Comparison of ENCODE assay signal across 13 cellular contexts in the genomic region with DNA sequence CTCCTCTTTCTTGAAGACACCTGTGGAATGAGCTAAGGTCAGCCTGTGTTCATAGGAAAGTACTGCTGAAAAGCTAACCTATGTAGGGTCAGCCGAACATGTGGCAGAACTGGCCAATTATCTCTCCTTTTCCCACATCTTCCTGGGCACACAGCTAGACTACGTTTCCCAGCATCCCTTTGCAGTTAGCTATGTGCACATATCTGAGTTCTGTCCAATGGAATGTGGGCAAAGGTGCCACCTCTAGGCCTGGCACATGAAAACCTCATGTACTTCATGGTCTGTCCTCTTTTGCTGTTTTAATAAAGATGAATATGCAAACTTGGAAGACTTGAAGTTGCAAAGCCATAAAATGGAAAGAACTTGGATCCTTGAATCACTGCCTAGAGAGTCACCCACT.
DNase-seq lines count a peak whose midpoint lies in the region; ATAC-seq and TF ChIP-seq lines count a peak whose summit lies in the region.
"Had no signal": no experiment of that assay in that cellular context is flagged by ENCODE, and none has a peak within 500 bp of the region (broad histone marks: within the 10 kb centered on the region; RNA-seq: fewer than 3 reads in every experiment).

No MANE protein-coding gene starts in this region.

- H3K27me3 ChIP-seq in iPS-18a (ENCODE audit: control insufficient read depth, insufficient read depth, low read length): no peaks in the 10 kb centered on the region
- H3K27me3 ChIP-seq in subcutaneous abdominal adipose tissue (ENCODE audit: control insufficient read depth in 5 of 5, insufficient read depth in 4 of 5, low read length in 5 of 5): no peaks in the 10 kb centered on the region
- H3K27me3 ChIP-seq in esophagus muscularis mucosa: no peaks in the 10 kb centered on the region

- H3K9me3 ChIP-seq in iPS-18a (ENCODE audit: control insufficient read depth, low read depth, low read length) (no peaks in the 10 kb centered on the region), subcutaneous abdominal adipose tissue (ENCODE audit: control insufficient read depth in 5 of 5, low read length in 5 of 5) (no peaks in the 10 kb centered on the region), esophagus muscularis mucosa (no peaks in the 10 kb centered on the region)

- no peak for TF ChIP-seq EP300 in esophagus muscularis mucosa (IDR thresholded peaks at IDR 0.05)

- DNase-seq in NCI-H82 (lab: John Stamatoyannopoulos, UW): peak; percentile 69
- DNase-seq in esophagus muscularis mucosa (ENCODE audit: extremely low spot score): no peak
- DNase-seq in SK-N-DZ (ENCODE audit: low spot score): no peak
- DNase-seq in activated naive CD4-positive, alpha-beta T cell treated with Interleukin-2 at 50 U/mL for 16 hours: no peak
- DNase-seq: activated CD4-positive, alpha-beta T cell treated with anti-CD3 and anti-CD28 coated beads, Interleukin-2, amount 50 U/mL, for 1 hour; NCI-H510A; stimulated activated CD4-positive, alpha-beta T cell treated with anti-CD3 and anti-CD28 coated beads, Interleukin-4, amount 100 ng/mL, for 1 hour had no signal

- H3K9ac ChIP-seq in iPS-18a (ENCODE audit: low read length) (no peak overlapping the region), subcutaneous abdominal adipose tissue (ENCODE audit: low read length in 5 of 5) (no peak overlapping the region)

- intact Hi-C loops in esophagus muscularis mucosa (cut with DNase I): no loop called here

- 87% methylated on average over 2 of the region's 2 CpGs for WGBS in esophagus muscularis mucosa

- peak overlapping the region; percentile 14 for H3K4me3 ChIP-seq in iPS-18a (ENCODE audit: low read length)
- no peak overlapping the region for H3K4me3 ChIP-seq in subcutaneous abdominal adipose tissue (ENCODE audit: low read depth in 1 of 5, low read length in 5 of 5)
- H3K4me3 ChIP-seq in esophagus muscularis mucosa: no peak overlapping the region

- H3K27ac ChIP-seq in iPS-18a (ENCODE audit: low read length): no peak overlapping the region
- peak overlapping the region; percentile 44 for H3K27ac ChIP-seq in subcutaneous abdominal adipose tissue (ENCODE audit: low read depth, low read length)
- no peak overlapping the region for H3K27ac ChIP-seq in esophagus muscularis mucosa (replicated peaks in 1 of 4)

- H3K36me3 ChIP-seq in iPS-18a (ENCODE audit: control insufficient read depth, low read depth, low read length) (no peaks in the 10 kb centered on the region), subcutaneous abdominal adipose tissue (ENCODE audit: control insufficient read depth in 5 of 5, insufficient read depth in 5 of 5, low read length in 5 of 5) (peaks cover 0 to 3% (median 0%) of the 10 kb centered on the region in 5 donors), esophagus muscularis mucosa (no peaks in the 10 kb centered on the region)

- peaks cover 8% of the 10 kb centered on the region for H3K4me1 ChIP-seq in iPS-18a (ENCODE audit: control insufficient read depth, low read depth, low read length)
- peaks cover 4 to 17% (median 13%) of the 10 kb centered on the region in 5 donors for H3K4me1 ChIP-seq in subcutaneous abdominal adipose tissue (ENCODE audit: control insufficient read depth in 5 of 5, insufficient read depth in 5 of 5, low read length in 5 of 5)
- peaks cover 3 to 31% (median 19%) of the 10 kb centered on the region in 4 donors for H3K4me1 ChIP-seq in esophagus muscularis mucosa

- ATAC-seq in GM19467 (IDR thresholded peaks at IDR 0.05; ENCODE audit: unreplicated experiment): peak; percentile 12
- ATAC-seq: Panc1; stimulated activated memory B cell treated with anti-CD40 and anti-IgM and Interleukin-4, amounts not matched to agents 10 μg/mL and 1 μg/mL and 100 μg/mL, for 72 hours; T-helper 17 cell had no signal

- TF ChIP-seq CTCF in esophagus muscularis mucosa (IDR thresholded peaks at IDR 0.05): no peak

- TF ChIP-seq POLR2A in esophagus muscularis mucosa (IDR thresholded peaks at IDR 0.05; ENCODE audit: low read depth): no peak
